18 cellular contexts compared by ENCODE assay signal in the genomic region with DNA sequence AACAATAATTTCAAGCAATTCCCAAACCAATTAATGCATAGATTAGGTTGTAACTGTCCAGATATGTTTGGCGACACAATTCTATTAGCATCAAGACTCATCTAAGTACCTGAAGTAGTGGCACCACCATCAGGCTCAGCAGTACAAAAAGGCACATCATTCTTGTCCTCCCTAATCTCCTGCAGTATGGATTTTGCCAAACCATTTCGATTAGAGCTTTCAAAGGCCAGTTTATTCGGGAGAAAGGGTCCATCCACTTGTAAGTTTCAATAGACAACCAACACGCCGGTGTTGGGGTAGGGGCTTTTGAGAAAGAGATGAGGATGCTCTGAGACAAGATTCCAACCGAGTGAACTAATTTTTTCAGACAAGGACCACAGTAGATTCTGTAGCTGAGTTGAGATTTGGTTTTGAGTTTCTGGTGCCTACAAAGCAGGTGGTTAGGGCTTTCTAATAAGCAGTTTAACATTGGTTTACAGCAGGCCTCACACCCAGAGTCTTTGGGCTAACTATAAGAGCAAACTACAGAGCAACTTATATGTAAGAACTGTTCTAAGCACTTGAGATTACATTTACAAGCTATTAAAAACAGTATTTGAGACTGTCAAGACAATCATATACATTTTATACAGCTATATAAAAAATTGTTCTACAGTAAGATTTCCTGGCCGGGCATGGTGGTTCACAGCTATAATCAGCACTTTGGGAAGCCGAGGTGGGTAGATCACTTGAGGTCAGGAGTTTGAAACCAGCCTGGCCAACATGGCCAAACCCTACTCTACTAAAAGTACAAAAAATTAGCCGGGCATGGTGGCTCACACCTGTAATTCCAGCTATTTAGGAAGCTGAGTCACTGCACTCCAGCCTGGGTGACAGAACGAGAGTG. TPM values are rescaled to one million over a fixed set of nuclear protein-coding genes. Genes with fewer than 3 reads are reported as not detected.
DNase-seq lines count a peak whose midpoint lies in the region; ATAC-seq, FAIRE-seq and TF ChIP-seq lines count a peak whose summit lies in the region.
"Had no signal": no experiment of that assay in that cellular context is flagged by ENCODE, and none has a peak within 500 bp of the region (broad histone marks: within the 10 kb centered on the region; RNA-seq: fewer than 3 reads in every experiment).

No MANE protein-coding gene starts in this region.

- no peaks in the 10 kb centered on the region for H3K27me3 ChIP-seq in DOHH2 (ENCODE audit: control insufficient read depth, low read length)
- H3K27me3 ChIP-seq in Panc1 (ENCODE audit: control insufficient read depth, insufficient read depth, low read length) = no peaks in the 10 kb centered on the region
- H3K27me3 ChIP-seq in endothelial cell of umbilical vein (ENCODE audit: control insufficient read depth in 2 of 2, insufficient read depth in 2 of 2, low read length in 2 of 2) = no peaks in the 10 kb centered on the region
- H3K27me3 ChIP-seq: SJCRH30, uterus had no signal

- no peaks in the 10 kb centered on the region for H3K9me2 ChIP-seq in DOHH2 (replicated peaks; ENCODE audit: control insufficient read depth, low read length)

- no peak overlapping the region for H3K4me2 ChIP-seq in DOHH2 (ENCODE audit: low read length)
- no peak overlapping the region for H3K4me2 ChIP-seq in endothelial cell of umbilical vein (ENCODE audit: insufficient read depth, low read length)

- CTCF ChIA-PET in Panc1 (lab: Charles Lee) = no interaction called here
- CTCF ChIA-PET in endothelial cell of umbilical vein (lab: Charles Lee) = interaction anchor here (0.6 to 1.4 kb wide), 4 partner anchors 9 to 451 kb away, joined by 3 to 7 read pairs (median 4); no protein-coding TSS in a partner anchor

- H3K4me3 ChIP-seq in DOHH2 (ENCODE audit: low read length) (no peak overlapping the region), Panc1 (ENCODE audit: low read depth in 2 of 2, low read length in 2 of 2) (no peak overlapping the region), endothelial cell of umbilical vein (replicated peaks in 1 of 3; ENCODE audit: insufficient read depth in 1 of 3, low read depth in 1 of 3, low read length in 3 of 3) (no peak overlapping the region)
- H3K4me3 ChIP-seq: left ventricle myocardium inferior, SJCRH30, uterus had no signal

- H3K4me1 ChIP-seq in DOHH2 (ENCODE audit: control insufficient read depth, low read length) = peaks cover 17% of the 10 kb centered on the region
- H3K4me1 ChIP-seq in Panc1 (ENCODE audit: control insufficient read depth, insufficient read depth, low read length) = peaks cover 17% of the 10 kb centered on the region
- H3K4me1 ChIP-seq in endothelial cell of umbilical vein (ENCODE audit: control insufficient read depth, extremely low read depth, insufficient read depth, low read length) = peaks cover 21% of the 10 kb centered on the region

- no peak overlapping the region for H2AFZ ChIP-seq in endothelial cell of umbilical vein (ENCODE audit: low read depth, low read length)

- in situ Hi-C loops in Panc1 (cut with HindIII; ENCODE audit: low pct_unique_long_range_greater_than_20kb, low sequenced_read_pairs) = no loop called here

- H3K9ac ChIP-seq in endothelial cell of umbilical vein (replicated peaks; ENCODE audit: extremely low read depth, insufficient read depth, low read length) = no peak overlapping the region

- intact Hi-C loops in Panc1 (cut with micrococcal nuclease; ENCODE audit: unreplicated experiment) = no loop called here
- intact Hi-C loops in endothelial cell of umbilical vein (cut with micrococcal nuclease) = loop anchor here (5.0 kb wide), 1 partner anchor 453 kb away; no protein-coding TSS in a partner anchor

- no peaks in the 10 kb centered on the region for H3K9me3 ChIP-seq in DOHH2 (ENCODE audit: control insufficient read depth, insufficient read depth, low read length)
- no peaks in the 10 kb centered on the region for H3K9me3 ChIP-seq in Panc1 (ENCODE audit: control insufficient read depth, insufficient read depth, low read depth, low read length)
- no peaks in the 10 kb centered on the region for H3K9me3 ChIP-seq in endothelial cell of umbilical vein (replicated peaks; ENCODE audit: control insufficient read depth, insufficient read depth, low read length)
- H3K9me3 ChIP-seq: left ventricle myocardium inferior, SJCRH30, uterus had no signal

- no TSS peak for BruUV-seq in Panc1 (replicated peaks; lab: Mats Ljungman, UMichigan)
- no TSS peak for BruUV-seq in endothelial cell of umbilical vein (replicated peaks; lab: Mats Ljungman, UMichigan)

- peaks cover 15% of the 10 kb centered on the region; the same call in 1 of the 2 replicates for H4K20me1 ChIP-seq in DOHH2 (ENCODE audit: control insufficient read depth, insufficient read depth, low read depth, low read length)
- H4K20me1 ChIP-seq in endothelial cell of umbilical vein (replicated peaks; ENCODE audit: control insufficient read depth, extremely low read depth, insufficient read depth, low read length) = no peaks in the 10 kb centered on the region

- H3K36me3 ChIP-seq in DOHH2 (ENCODE audit: control insufficient read depth, low read length) (peaks cover 53% of the 10 kb centered on the region), Panc1 (ENCODE audit: control insufficient read depth, insufficient read depth, low read length) (peaks cover 34% of the 10 kb centered on the region), endothelial cell of umbilical vein (ENCODE audit: control insufficient read depth in 2 of 2, extremely low read depth in 1 of 2, insufficient read depth in 2 of 2, low read length in 2 of 2) (peaks cover 13 to 14% of the 10 kb centered on the region in 2 experiments)
- H3K36me3 ChIP-seq: uterus had no signal

- ATAC-seq in Panc1 = 0 out of 2 replicates have a peak, but pooled peaks have one; percentile 18

- peaks cover 31% of the 10 kb centered on the region for H3K79me2 ChIP-seq in DOHH2 (ENCODE audit: control insufficient read depth, low read length)
- peaks cover 28% of the 10 kb centered on the region for H3K79me2 ChIP-seq in endothelial cell of umbilical vein (ENCODE audit: control insufficient read depth, insufficient read depth, low read length)

- DNase-seq in GM19239 (ENCODE audit: insufficient read length, low spot score) (no peak), Panc1 (ENCODE audit: low read depth, low spot score) (no peak), endothelial cell of umbilical vein (ENCODE audit: low read depth, low spot score) (no peak), frontal cortex (ENCODE audit: low spot score in 2 of 2) (no peak), D721Med (ENCODE audit: insufficient read length, low spot score) (no peak), superior temporal gyrus (ENCODE audit: extremely low spot score) (no peak)
- DNase-seq: CD4-positive, CD25-positive, alpha-beta regulatory T cell; cortex of kidney; hippocampal formation; Kasumi-1; left ventricle myocardium inferior; naive B cell; NCI-H1930; NCI-H69; uterus; WERI-Rb-1 had no signal

- peak; percentile 72 for TF ChIP-seq POLR2A in endothelial cell of umbilical vein (IDR thresholded peaks at IDR 0.05; ENCODE audit: low read depth, low read length)

- FAIRE-seq in GM19239 (lab: Jason Lieb, UNC) (peak; percentile 63), endothelial cell of umbilical vein (lab: Jason Lieb, UNC) (peak; percentile 46), frontal cortex (lab: Jason Lieb, UNC) (no peak), D721Med (lab: Jason Lieb, UNC) (no peak)

- H3K27ac ChIP-seq in DOHH2 (ENCODE audit: low read depth, low read length) (peak overlapping the region; percentile 23), Panc1 (ENCODE audit: low read length) (no peak overlapping the region), endothelial cell of umbilical vein (ENCODE audit: insufficient read depth, low read depth, low read length) (no peak overlapping the region)
- H3K27ac ChIP-seq: left ventricle myocardium inferior, SJCRH30, uterus, WERI-Rb-1 had no signal

- H3F3A ChIP-seq in DOHH2 (ENCODE audit: control insufficient read depth, insufficient read depth) = peaks cover 66% of the 10 kb centered on the region

- H3K9me1 ChIP-seq in endothelial cell of umbilical vein (replicated peaks; ENCODE audit: control insufficient read depth, extremely low read depth, insufficient read depth, low read length) = no peaks in the 10 kb centered on the region

- no peak for TF ChIP-seq CTCF in DOHH2 (IDR thresholded peaks at IDR 0.05; ENCODE audit: low read depth, low read length, poor library complexity, severe bottlenecking)
- TF ChIP-seq CTCF in Panc1 (IDR thresholded peaks at IDR 0.05) = no peak
- no peak for TF ChIP-seq CTCF in endothelial cell of umbilical vein (IDR thresholded peaks at IDR 0.05; ENCODE audit: extremely low read depth in 1 of 2, insufficient read depth in 1 of 2, low read depth in 1 of 2, low read length in 2 of 2)
- TF ChIP-seq CTCF in D721Med (IDR thresholded peaks at IDR 0.05; ENCODE audit: insufficient read depth, missing control alignments) = no peak

- dilution Hi-C loops in endothelial cell of umbilical vein (cut with MboI; ENCODE audit: extremely low pct_ligation_motif_present, low sequenced_read_pairs) = no loop called here

- POLR2A ChIA-PET in Panc1 (lab: Charles Lee) (interaction anchor here (0.5 to 0.6 kb wide), 2 partner anchors 509 to 597 kb away, joined by 5 to 6 read pairs; no protein-coding TSS in a partner anchor), endothelial cell of umbilical vein (lab: Charles Lee) (interaction anchor here (0.5 kb wide), 1 partner anchor 656 kb away, joined by 5 read pairs; no protein-coding TSS in a partner anchor)

RNA-seq across cellular contexts. Expression of a gene that starts 4.5 kb away (rescaled TPM):
- total RNA-seq in Panc1 (2021; ENCODE audit: unreplicated experiment) (35.2 TPM), endothelial cell of umbilical vein (159 and 176 TPM in 2 replicates), frontal cortex (25.3 TPM)
- polyA plus RNA-seq in Panc1 (2012; ENCODE audit: insufficient read length) = 17.5 TPM
- polyA plus RNA-seq in endothelial cell of umbilical vein = 26.3 and 65.0 TPM in 2 replicates
- 125 and 170 TPM in 2 replicates for polyA plus RNA-seq in endothelial cell of umbilical vein (2011; cell fraction: cytosol; rRNA removed)
- 31.9 and 74.8 TPM in 2 replicates for polyA plus RNA-seq in endothelial cell of umbilical vein (2011; cell fraction: nucleus; rRNA removed)
- 443 and 489 TPM in 2 replicates for polyA plus RNA-seq in endothelial cell of umbilical vein (2012)
- 3.2 and 4.2 TPM in 2 replicates for polyA minus RNA-seq in endothelial cell of umbilical vein
- polyA minus RNA-seq in endothelial cell of umbilical vein (2011; cell fraction: cytosol; rRNA and poly(A)+ RNA removed) = 8.1 TPM
- 11.7 and 20.3 TPM in 2 replicates for polyA minus RNA-seq in endothelial cell of umbilical vein (2011; cell fraction: nucleus; rRNA and poly(A)+ RNA removed)

RNA-seq across cellular contexts. Expression of a gene that starts 43.0 kb away (rescaled TPM):
- total RNA-seq in Panc1 (2021; ENCODE audit: unreplicated experiment) = 72.0 TPM
- polyA plus RNA-seq in Panc1 (2012; ENCODE audit: insufficient read length) = 27.2 TPM
- total RNA-seq in endothelial cell of umbilical vein = 10.9 and 12.3 TPM in 2 replicates
- 1.8 and 3.7 TPM in 2 replicates for polyA plus RNA-seq in endothelial cell of umbilical vein
- 3.3 and 4.9 TPM in 2 replicates for polyA plus RNA-seq in endothelial cell of umbilical vein (2011; cell fraction: cytosol; rRNA removed)
- polyA plus RNA-seq in endothelial cell of umbilical vein (2011; cell fraction: nucleus; rRNA removed) = 1.1 and 2.0 TPM in 2 replicates
- 7.6 and 13.2 TPM in 2 replicates for polyA plus RNA-seq in endothelial cell of umbilical vein (2012)
- 2.5 and 3.8 TPM in 2 replicates for polyA minus RNA-seq in endothelial cell of umbilical vein
- polyA minus RNA-seq in endothelial cell of umbilical vein (2011; cell fraction: cytosol; rRNA and poly(A)+ RNA removed) = 4.3 TPM
- polyA minus RNA-seq in endothelial cell of umbilical vein (2011; cell fraction: nucleus; rRNA and poly(A)+ RNA removed) = 1.3 and 2.4 TPM in 2 replicates
- 7.7 TPM for total RNA-seq in frontal cortex
